Comparison of ENCODE assay signal across 24 cellular contexts in the genomic region with DNA sequence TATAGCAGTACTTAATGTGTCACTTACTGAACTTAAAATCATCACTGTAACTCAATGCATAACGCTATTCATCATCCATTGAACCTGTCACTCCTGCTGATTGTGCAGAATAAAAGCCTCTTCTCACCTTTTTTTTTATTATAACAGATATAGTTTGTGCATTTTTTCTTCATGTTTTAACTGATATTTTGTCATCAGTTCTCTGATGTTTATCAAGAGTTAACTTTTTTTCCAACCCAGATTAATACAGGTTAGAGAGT.
"Had no signal": no experiment of that assay in that cellular context is flagged by ENCODE, and none has a peak within 500 bp of the region (broad histone marks: within the 10 kb centered on the region; RNA-seq: fewer than 3 reads in every experiment).

No MANE protein-coding gene starts in this region.

- H3K27ac Mint-ChIP-seq: natural killer cell; neural progenitor cell; progenitor cell of endocrine pancreas; stimulated activated effector memory CD8-positive, alpha-beta T cell treated with anti-CD3 and anti-CD28 coated beads, Interleukin-12 subunit alpha, Interleukin-12 subunit beta, amount 100 ng/mL, for 72 hours; stimulated activated naive B cell treated with anti-CD40 and anti-IgM and Interleukin-4, amounts not matched to agents 10 μg/mL and 1 μg/mL and 100 μg/mL, for 72 hours; stimulated activated naive CD8-positive, alpha-beta T cell treated with anti-CD3 and anti-CD28 coated beads, Interleukin-15, Interleukin-2, amounts not matched to agents 100 ng/mL and 50 ng/mL, for 24 hours had no signal

- H3K4me1 Mint-ChIP-seq: natural killer cell; stimulated activated effector memory CD8-positive, alpha-beta T cell treated with anti-CD3 and anti-CD28 coated beads, Interleukin-12 subunit alpha, Interleukin-12 subunit beta, amount 100 ng/mL, for 72 hours; stimulated activated naive B cell treated with anti-CD40 and anti-IgM and Interleukin-4, amounts not matched to agents 10 μg/mL and 1 μg/mL and 100 μg/mL, for 72 hours had no signal

- DNase-seq: natural killer cell; occipital lobe; ovary; posterior cingulate gyrus; psoas muscle; right cardiac atrium; right lobe of liver; sigmoid colon; small intestine; stimulated activated CD4-positive, alpha-beta T cell treated with anti-CD3 and anti-CD28 coated beads, Interleukin-15, amount 100 ng/mL, for 24 hours; stimulated activated CD4-positive, alpha-beta T cell treated with anti-CD3 and anti-CD28 coated beads, Interleukin-2, amount 100 ng/mL, for 24 hours; stimulated activated CD4-positive, alpha-beta T cell treated with anti-CD3 and anti-CD28 coated beads, Interleukin-2, amount 100 ng/mL, for 48 hours; stimulated activated CD4-positive, alpha-beta T cell treated with anti-CD3 and anti-CD28 coated beads, Interleukin-4, amount 100 ng/mL, for 24 hours; stimulated activated naive B cell treated with anti-CD40 and anti-IgM and Interleukin-4, amounts not matched to agents 10 μg/mL and 1 μg/mL and 100 μg/mL, for 72 hours; stimulated activated naive CD4-positive, alpha-beta T cell treated with Interleukin-2 at 50 U/mL for 16 hours; stomach; thyroid gland; trophoblast cell; upper lobe of left lung had no signal

- H3K9me3 Mint-ChIP-seq: natural killer cell; neural progenitor cell; stimulated activated effector memory CD8-positive, alpha-beta T cell treated with anti-CD3 and anti-CD28 coated beads, Interleukin-12 subunit alpha, Interleukin-12 subunit beta, amount 100 ng/mL, for 72 hours; stimulated activated naive B cell treated with anti-CD40 and anti-IgM and Interleukin-4, amounts not matched to agents 10 μg/mL and 1 μg/mL and 100 μg/mL, for 72 hours; stimulated activated naive CD8-positive, alpha-beta T cell treated with anti-CD3 and anti-CD28 coated beads, Interleukin-15, Interleukin-2, amounts not matched to agents 100 ng/mL and 50 ng/mL, for 24 hours had no signal

- FAIRE-seq: small intestine, urothelium cell line had no signal

- ATAC-seq: natural killer cell; psoas muscle; right cardiac atrium; right lobe of liver; stimulated activated effector memory CD8-positive, alpha-beta T cell treated with anti-CD3 and anti-CD28 coated beads, Interleukin-12 subunit alpha, Interleukin-12 subunit beta, amount 100 ng/mL, for 72 hours; stimulated activated naive B cell treated with anti-CD40 and anti-IgM and Interleukin-4, amounts not matched to agents 10 μg/mL and 1 μg/mL and 100 μg/mL, for 72 hours had no signal

- H3K36me3 Mint-ChIP-seq: natural killer cell; stimulated activated effector memory CD8-positive, alpha-beta T cell treated with anti-CD3 and anti-CD28 coated beads, Interleukin-12 subunit alpha, Interleukin-12 subunit beta, amount 100 ng/mL, for 72 hours; stimulated activated naive B cell treated with anti-CD40 and anti-IgM and Interleukin-4, amounts not matched to agents 10 μg/mL and 1 μg/mL and 100 μg/mL, for 72 hours had no signal

- H3K27me3 Mint-ChIP-seq: progenitor cell of endocrine pancreas; stimulated activated naive B cell treated with anti-CD40 and anti-IgM and Interleukin-4, amounts not matched to agents 10 μg/mL and 1 μg/mL and 100 μg/mL, for 72 hours; stimulated activated naive CD8-positive, alpha-beta T cell treated with anti-CD3 and anti-CD28 coated beads, Interleukin-15, Interleukin-2, amounts not matched to agents 100 ng/mL and 50 ng/mL, for 24 hours had no signal

- H3K4me3 Mint-ChIP-seq: natural killer cell; neural progenitor cell; stimulated activated effector memory CD8-positive, alpha-beta T cell treated with anti-CD3 and anti-CD28 coated beads, Interleukin-12 subunit alpha, Interleukin-12 subunit beta, amount 100 ng/mL, for 72 hours; stimulated activated naive B cell treated with anti-CD40 and anti-IgM and Interleukin-4, amounts not matched to agents 10 μg/mL and 1 μg/mL and 100 μg/mL, for 72 hours; stimulated activated naive CD8-positive, alpha-beta T cell treated with anti-CD3 and anti-CD28 coated beads, Interleukin-15, Interleukin-2, amounts not matched to agents 100 ng/mL and 50 ng/mL, for 24 hours had no signal
